22 cellular contexts compared by ENCODE assay signal in the genomic region with DNA sequence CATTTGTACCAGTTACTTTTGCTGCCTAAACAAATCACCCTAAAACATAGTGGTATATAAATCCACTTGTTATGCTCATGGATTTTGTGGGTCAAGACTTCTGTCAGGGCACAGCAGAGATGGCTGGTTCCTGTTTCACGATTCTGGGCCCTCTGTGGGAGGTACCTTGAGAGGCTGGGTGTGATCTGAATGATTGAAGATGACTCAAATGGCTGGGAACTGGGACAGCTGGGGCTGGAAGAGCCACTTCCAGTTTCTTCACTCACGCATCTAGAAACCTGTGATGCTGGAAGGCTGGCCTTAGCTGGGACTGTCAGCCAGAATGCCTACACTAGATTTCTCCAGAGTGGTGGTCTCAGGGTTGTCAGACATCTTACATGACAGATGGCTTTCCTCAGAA.
"Had no signal": no experiment of that assay in that cellular context is flagged by ENCODE, and none has a peak within 500 bp of the region (broad histone marks: within the 10 kb centered on the region; RNA-seq: fewer than 3 reads in every experiment).

No MANE protein-coding gene starts in this region.

- H3K4me1 ChIP-seq: esophagus muscularis mucosa, lower lobe of right lung, prostate gland, right atrium auricular region, tibial nerve, upper lobe of left lung had no signal

- H3K36me3 ChIP-seq: esophagus muscularis mucosa, lower lobe of right lung, prostate gland, right atrium auricular region, thoracic aorta, tibial nerve, upper lobe of left lung had no signal

- H3K27me3 ChIP-seq: esophagus muscularis mucosa, right atrium auricular region, tibial nerve, upper lobe of left lung had no signal

- ATAC-seq: left ventricle myocardium superior; lower lobe of right lung; naive thymus-derived CD8-positive, alpha-beta T cell; sciatic nerve; stimulated activated naive B cell treated with anti-CD40 and anti-IgM and Interleukin-4, amounts not matched to agents 10 μg/mL and 1 μg/mL and 100 μg/mL, for 72 hours had no signal

- H3K4me3 ChIP-seq: esophagus muscularis mucosa, lower lobe of right lung, prostate gland, right atrium auricular region, thoracic aorta, tibial nerve, upper lobe of left lung had no signal

- DNase-seq: cortex of kidney; foreskin melanocyte; hypothalamus; immature natural killer cell; islet precursor cell; kidney glomerular epithelial cell; left ventricle myocardium superior; lower lobe of right lung; naive thymus-derived CD8-positive, alpha-beta T cell; nephron progenitor cell; nucleus accumbens; stimulated activated CD4-positive, alpha-beta T cell treated with anti-CD3 and anti-CD28 coated beads, Interleukin-15, amount 100 ng/mL, for 24 hours; stimulated activated CD4-positive, alpha-beta T cell treated with anti-CD3 and anti-CD28 coated beads, Interleukin-2, amount 100 ng/mL, for 48 hours; stimulated activated naive B cell treated with anti-CD40 and anti-IgM and Interleukin-4, amounts not matched to agents 10 μg/mL and 1 μg/mL and 100 μg/mL, for 72 hours; upper lobe of left lung had no signal

- H3K9me3 ChIP-seq: esophagus muscularis mucosa, lower lobe of right lung, prostate gland, right atrium auricular region, thoracic aorta, tibial nerve, upper lobe of left lung had no signal

- H3K27ac ChIP-seq: epithelial cell of prostate, esophagus muscularis mucosa, lower lobe of right lung, prostate gland, right atrium auricular region, thoracic aorta, tibial nerve, upper lobe of left lung had no signal
